In genomic region chr11:65095974-65096806, GRCh38 we compare ENCODE assay signal across 8 cellular contexts. TPM values are rescaled to one million over a fixed set of nuclear protein-coding genes. Genes with fewer than 3 reads are reported as not detected.
DNase-seq lines count a peak whose midpoint lies in the region; ATAC-seq, FAIRE-seq and TF ChIP-seq lines count a peak whose summit lies in the region.

Gene VPS51, plus strand, starts transcription at chr11:65096214. Its CDS starts 37 bp downstream, at chr11:65096251.

- DNase-seq in EH (ENCODE audit: low read depth) (peak; percentile 91), H54 (ENCODE audit: insufficient read length, low spot score) (peak; percentile 97), MG63 (peak; percentile 87), SIG-M5 (lab: John Stamatoyannopoulos, UW) (peak; percentile 43), activated gamma-delta T cell (lab: John Stamatoyannopoulos, UW) (peak; percentile 45), fibroblast of villous mesenchyme (ENCODE audit: low read depth) (peak; percentile 92)
- peak; percentile 83 to 89 for DNase-seq in stimulated activated naive CD8-positive, alpha-beta T cell treated with anti-CD3 and anti-CD28 coated beads, Interleukin-15, amount 100 ng/mL, for 72 hours

- H4K20me1 ChIP-seq in neural cell (ENCODE audit: insufficient read depth): no peaks in the 10 kb centered on the region

- peak; percentile 95 for TF ChIP-seq POLR2A in H54 (IDR thresholded peaks at IDR 0.05; ENCODE audit: low read depth, low read length)

- H3K4me3 Mint-ChIP-seq in stimulated activated naive CD8-positive, alpha-beta T cell treated with anti-CD3 and anti-CD28 coated beads, Interleukin-15, amount 100 ng/mL, for 72 hours: peak within 1 kb of the TSS; percentile 93 to 95

- ATAC-seq in stimulated activated naive CD8-positive, alpha-beta T cell treated with anti-CD3 and anti-CD28 coated beads, Interleukin-15, amount 100 ng/mL, for 72 hours: peak; percentile 97

- peaks cover 5% of the 10 kb centered on the region for H3K79me2 ChIP-seq in neural cell (replicated peaks; ENCODE audit: insufficient read depth, low read length)

- H3K9ac ChIP-seq in neural cell (ENCODE audit: low read length): peak within 1 kb of the TSS; percentile 85

- H3K36me3 ChIP-seq in MG63 (peaks cover 10% of the 10 kb centered on the region; the same call in 1 of the 2 replicates), neural cell (ENCODE audit: insufficient read depth, low read length) (no peaks in the 10 kb centered on the region)

- H3K9me3 Mint-ChIP-seq in stimulated activated naive CD8-positive, alpha-beta T cell treated with anti-CD3 and anti-CD28 coated beads, Interleukin-15, amount 100 ng/mL, for 72 hours: no peaks in the 10 kb centered on the region

- peaks cover 23% of the 10 kb centered on the region for H3K4me1 Mint-ChIP-seq in stimulated activated naive CD8-positive, alpha-beta T cell treated with anti-CD3 and anti-CD28 coated beads, Interleukin-15, amount 100 ng/mL, for 72 hours

- peak within 1 kb of the TSS; percentile 95 for H2AFZ ChIP-seq in neural cell (ENCODE audit: low read depth, low read length)

- TF ChIP-seq RAD21 in neural cell (conservative IDR thresholded peaks at IDR 0.05): no peak

- H3K27ac Mint-ChIP-seq in stimulated activated naive CD8-positive, alpha-beta T cell treated with anti-CD3 and anti-CD28 coated beads, Interleukin-15, amount 100 ng/mL, for 72 hours: peak within 1 kb of the TSS; percentile 98 to 99

- H3K9me2 ChIP-seq in neural cell (ENCODE audit: insufficient read depth, low read length): no peaks in the 10 kb centered on the region

- H3K4me2 ChIP-seq in neural cell (ENCODE audit: low read length): peak within 1 kb of the TSS; percentile 44

- FAIRE-seq in H54 (lab: Jason Lieb, UNC): no peak

- peak; percentile 81 for TF ChIP-seq EP300 in neural cell (conservative IDR thresholded peaks at IDR 0.05; ENCODE audit: poor library complexity, severe bottlenecking)

- H3K27me3 ChIP-seq in MG63: no peaks in the 10 kb centered on the region
- H3K27me3 ChIP-seq in neural cell (ENCODE audit: insufficient read depth, low read depth, low read length): no peaks in the 10 kb centered on the region

- TF ChIP-seq CTCF in fibroblast of villous mesenchyme (IDR thresholded peaks at IDR 0.05; ENCODE audit: insufficient read depth, low read depth, low read length) (no peak), neural cell (IDR thresholded peaks at IDR 0.05; ENCODE audit: poor library complexity, severe bottlenecking) (no peak)

- no peaks in the 10 kb centered on the region for H3F3A ChIP-seq in neural cell (ENCODE audit: insufficient read depth, low read length, poor library complexity, severe bottlenecking)

- peak within 1 kb of the TSS; percentile 91 for H3K4me3 ChIP-seq in MG63
- peak within 1 kb of the TSS; percentile 79 for H3K4me3 ChIP-seq in fibroblast of villous mesenchyme (ENCODE audit: low read depth, low read length)
- peak within 1 kb of the TSS; percentile 70 for H3K4me3 ChIP-seq in neural cell (ENCODE audit: low read length)

- H3K27me3 Mint-ChIP-seq in stimulated activated naive CD8-positive, alpha-beta T cell treated with anti-CD3 and anti-CD28 coated beads, Interleukin-15, amount 100 ng/mL, for 72 hours: no peaks in the 10 kb centered on the region

- H3K9me3 ChIP-seq in MG63: no peaks in the 10 kb centered on the region
- no peaks in the 10 kb centered on the region for H3K9me3 ChIP-seq in neural cell (ENCODE audit: low read length)

- H3K27ac ChIP-seq in neural cell (ENCODE audit: low read length): peak within 1 kb of the TSS; percentile 94

TF ChIP-seq in neural cell, 6 proteins besides CTCF, POLR2A, EP300 and RAD21:
- peak; percentile 31 for TF ChIP-seq SMC3 (conservative IDR thresholded peaks at IDR 0.05; ENCODE audit: poor library complexity)
- no peak for TF ChIP-seq TAF1 (IDR thresholded peaks at IDR 0.05; ENCODE audit: low read depth)
- TF ChIP-seq MXI1 (conservative IDR thresholded peaks at IDR 0.05; ENCODE audit: poor library complexity, severe bottlenecking): peak; percentile 92
- no peak for TF ChIP-seq EZH2 (IDR thresholded peaks at IDR 0.05; ENCODE audit: borderline replicate concordance, insufficient read depth, low read length, poor library complexity, severe bottlenecking)
- TF ChIP-seq REST (IDR thresholded peaks at IDR 0.05; ENCODE audit: borderline replicate concordance): peak; percentile 70
- TF ChIP-seq POLR2AphosphoS5 (IDR thresholded peaks at IDR 0.05): peak; percentile 86

RNA-seq across cellular contexts. Expression of gene VPS51, which starts in this region (rescaled TPM):
- 60.9 and 117 TPM in 2 replicates for total RNA-seq in MG63 (2014; rRNA removed; shearing (Covaris generic); ENCODE audit: low replicate concordance)
- 104 and 169 TPM in 2 replicates for total RNA-seq in fibroblast of villous mesenchyme
- 230 and 313 TPM in 2 replicates for polyA plus RNA-seq in neural cell
- polyA minus RNA-seq in neural cell: 124 and 237 TPM in 2 replicates

Comparison
In these comparisons a context has a peak if more than half of its experiments do, and no peak if none do; other contexts are left out.
1. Peak in every context shown above with its lines: DNase-seq, ATAC-seq, H3K4me3 ChIP-seq and H3K27ac ChIP-seq.
2. DNase-seq: peak in every context shown above with its lines; median percentile 97 in H54; 92 in fibroblast of villous mesenchyme; 91 in EH; 87 in MG63; 86 in stimulated activated naive CD8-positive, alpha-beta T cell treated with anti-CD3 and anti-CD28 coated beads, Interleukin-15, amount 100 ng/mL, for 72 hours; 45 in activated gamma-delta T cell; 43 in SIG-M5.